1 cellular context compared by ENCODE assay signal in genomic region chr5:87081511-87082372, GRCh38.
A peak's percentile ranks its signal among the peaks of the same experiment; 100 is the strongest.
TF ChIP-seq lines count a peak whose summit lies in the region.

No MANE protein-coding gene starts in this region.

TF ChIP-seq in K562, 482 proteins besides CTCF, POLR2A, EP300 and RAD21 (continued from another document):
- TF ChIP-seq STAG1 (CRISPR knock-in tag; IDR thresholded peaks at IDR 0.05; ENCODE audit: borderline replicate concordance) = no peak
- no peak for TF ChIP-seq KHSRP (IDR thresholded peaks at IDR 0.05)
- peak; percentile 47 for TF ChIP-seq PRDM10 (IDR thresholded peaks at IDR 0.05; ENCODE audit: partially characterized antibody)
- TF ChIP-seq ZBTB34 (CRISPR knock-in tag; IDR thresholded peaks at IDR 0.05) = no peak
- TF ChIP-seq TBP (optimal IDR thresholded peaks at IDR 0.05; ENCODE audit: low read depth, low read length) = no peak
- 0 out of 2 replicates have a peak, but pooled peaks have one; percentile 44 for TF ChIP-seq RNF2 (IDR thresholded peaks at IDR 0.05)
- TF ChIP-seq ATF4 (CRISPR knock-in tag; IDR thresholded peaks at IDR 0.05) = no peak
- TF ChIP-seq ZFX (CRISPR knock-in tag; IDR thresholded peaks at IDR 0.05) = no peak
- TF ChIP-seq TCF3 (CRISPR knock-in tag; IDR thresholded peaks at IDR 0.05) = 0 out of 2 replicates have a peak, but pooled peaks have one; percentile 13
- 0 out of 2 replicates have a peak, but pooled peaks have one; percentile 33 for TF ChIP-seq HMBOX1 (IDR thresholded peaks at IDR 0.05)
- no peak for TF ChIP-seq ZNF655 (CRISPR knock-in tag; IDR thresholded peaks at IDR 0.05)
- TF ChIP-seq DPF2 (IDR thresholded peaks at IDR 0.05) = peak; percentile 77
- no peak for TF ChIP-seq KLF10 (CRISPR knock-in tag; IDR thresholded peaks at IDR 0.05)
- no peak for TF ChIP-seq CHD4 (IDR thresholded peaks at IDR 0.05; ENCODE audit: insufficient read depth, insufficient replicate concordance, low read depth, low read length, poor library complexity, severe bottlenecking)
- no peak for TF ChIP-seq ZNF217 (CRISPR knock-in tag; IDR thresholded peaks at IDR 0.05)
- TF ChIP-seq ZNF395 (CRISPR knock-in tag; IDR thresholded peaks at IDR 0.05) = 0 out of 2 replicates have a peak, but pooled peaks have one; percentile 21
- no peak for TF ChIP-seq SIX5 (IDR thresholded peaks at IDR 0.05; ENCODE audit: borderline replicate concordance in 1 of 2, insufficient read depth in 1 of 2, low read depth in 1 of 2, low read length in 2 of 2)
- TF ChIP-seq IRF2 (CRISPR knock-in tag; IDR thresholded peaks at IDR 0.05) = no peak
- peak; percentile 55; the same call in 1 of the 2 replicates for TF ChIP-seq ELF1 (tag; IDR thresholded peaks at IDR 0.05)
- TF ChIP-seq ZC3H8 (IDR thresholded peaks at IDR 0.05) = no peak
- no peak for TF ChIP-seq PCBP2 (IDR thresholded peaks at IDR 0.05; ENCODE audit: low read depth, low read length, poor library complexity, severe bottlenecking)
- peak; percentile 73 for TF ChIP-seq ARID1B (IDR thresholded peaks at IDR 0.05)
- no peak for TF ChIP-seq GATAD2A (IDR thresholded peaks at IDR 0.05)
